ENCODE assay signal across 1 cellular context in genomic region chr10:97529685-97530465, GRCh38.
TF ChIP-seq lines count a peak whose summit lies in the region.

No MANE protein-coding gene starts in this region.

TF ChIP-seq in HEK293, 187 proteins besides CTCF, POLR2A, EP300 and RAD21 (continued from another document):
- TF ChIP-seq TSHZ1 (tag by site-specific recombination; IDR thresholded peaks at IDR 0.05; ENCODE audit: borderline replicate concordance), result no peak
